8 cellular contexts compared by ENCODE assay signal in the genomic region with DNA sequence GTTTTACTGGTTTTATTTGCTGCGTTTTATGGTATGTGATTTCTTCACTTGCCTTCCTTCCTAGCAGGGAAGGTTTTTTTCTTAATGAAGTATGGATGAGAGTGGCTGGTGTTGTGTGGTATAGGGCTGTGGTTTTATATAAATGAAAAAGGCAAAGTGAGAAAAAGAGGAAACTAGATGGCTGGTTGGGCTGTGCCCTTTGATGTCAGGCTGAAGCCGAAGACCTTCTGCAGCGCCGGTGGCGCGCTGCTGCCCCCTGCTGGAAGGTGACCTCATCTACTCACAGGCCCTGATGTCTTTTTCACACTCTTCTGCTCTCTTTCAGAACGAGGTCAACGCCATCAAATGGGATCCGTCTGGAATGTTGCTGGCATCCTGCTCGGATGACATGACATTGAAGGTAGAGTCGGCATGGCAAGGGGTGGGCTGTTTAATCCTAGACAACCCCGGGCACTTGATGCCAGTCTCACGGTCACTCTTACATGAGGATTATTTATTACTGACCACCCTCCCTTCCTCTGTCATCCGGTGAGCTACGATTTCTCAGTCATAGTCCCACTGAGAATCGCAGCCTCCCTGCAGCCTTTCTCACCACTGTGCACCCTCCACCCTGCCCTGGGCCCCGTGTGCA. TPM values are rescaled to one million over a fixed set of nuclear protein-coding genes. Genes with fewer than 3 reads are reported as not detected.
A peak's percentile ranks its signal among the peaks of the same experiment; 100 is the strongest.
DNase-seq lines count a peak whose midpoint lies in the region; ATAC-seq, FAIRE-seq and TF ChIP-seq lines count a peak whose summit lies in the region.

No MANE protein-coding gene starts in this region.

- H3K36me3 Mint-ChIP-seq in osteocyte (ENCODE audit: unreplicated experiment), result peaks cover 19% of the 10 kb centered on the region

- peak; percentile 84 for ATAC-seq in GM21619 (IDR thresholded peaks at IDR 0.05; ENCODE audit: unreplicated experiment)

- no peaks in the 10 kb centered on the region for H3K27me3 Mint-ChIP-seq in osteocyte (ENCODE audit: unreplicated experiment)

- no peak overlapping the region for H3K27ac ChIP-seq in SJCRH30
- H3K27ac ChIP-seq in tibial nerve, result no peak overlapping the region

- H3K27ac Mint-ChIP-seq in osteocyte (ENCODE audit: unreplicated experiment), result peak overlapping the region; percentile 54

- TF ChIP-seq CTCF in osteocyte (IDR thresholded peaks at IDR 0.05), result peak; percentile 84
- peak; percentile 74 to 80 (median 77) for TF ChIP-seq CTCF in tibial nerve (IDR thresholded peaks at IDR 0.05)

- H3K9me3 ChIP-seq in SJCRH30 (replicated peaks) (peaks cover 3% of the 10 kb centered on the region; the same call in 1 of the 2 replicates), tibial nerve (peaks cover 0 to 4% (median 0%) of the 10 kb centered on the region in 4 donors)

- peak; percentile 1 for DNase-seq in DMS53 treated with DMSO at 0.1 percent for 48 hours (lab: John Stamatoyannopoulos, UW; ENCODE audit: unreplicated experiment)
- DNase-seq in LHCN-M2 (ENCODE audit: low read depth), result peak; percentile 47
- peak; percentile 71 to 85 for DNase-seq in SJCRH30
- peak; percentile 80 for DNase-seq in activated gamma-delta T cell treated with Interleukin-2 at 50 U/mL for 16 hours
- DNase-seq in frontal cortex (ENCODE audit: low spot score in 2 of 2), result peak; percentile 38 to 68
- peak; percentile 92 for DNase-seq in osteocyte (ENCODE audit: extremely low spot score, unreplicated experiment)
- peak; percentile 30 to 47 for DNase-seq in tibial nerve (ENCODE audit: low spot score in 2 of 2)

- TF ChIP-seq POLR2A in tibial nerve (IDR thresholded peaks at IDR 0.05), result no peak

- no peak for TF ChIP-seq EP300 in tibial nerve (IDR thresholded peaks at IDR 0.05)

- H3K4me3 Mint-ChIP-seq in osteocyte (ENCODE audit: unreplicated experiment), result no peak overlapping the region

- FAIRE-seq in frontal cortex (lab: Jason Lieb, UNC), result no peak

- H3K27me3 ChIP-seq in SJCRH30, result no peaks in the 10 kb centered on the region
- H3K27me3 ChIP-seq in tibial nerve, result no peaks in the 10 kb centered on the region

- H3K4me1 Mint-ChIP-seq in osteocyte (ENCODE audit: unreplicated experiment), result peaks cover 3% of the 10 kb centered on the region

- no peak overlapping the region for H3K4me3 ChIP-seq in SJCRH30
- H3K4me3 ChIP-seq in tibial nerve, result no peak overlapping the region

- H3K9me3 Mint-ChIP-seq in osteocyte (ENCODE audit: unreplicated experiment), result peaks cover 3% of the 10 kb centered on the region

- 34 to 50% methylated on average over 10 to 17 of the region's 17 CpGs for WGBS in tibial nerve, 2 donors

- H3K36me3 ChIP-seq in SJCRH30 (peaks cover 53% of the 10 kb centered on the region), tibial nerve (peaks cover 0 to 60% (median 0%) of the 10 kb centered on the region in 3 donors)

- H3K4me1 ChIP-seq in SJCRH30 (peaks cover 3% of the 10 kb centered on the region; the same call in 1 of the 2 replicates), tibial nerve (no peaks in the 10 kb centered on the region)

RNA-seq across cellular contexts. Expression of gene GPR143, which starts 56.6 kb away (rescaled TPM):
- 0.17 TPM in 1 of 2 replicates, not detected in the other for total RNA-seq in LHCN-M2 (2014; rRNA removed)
- polyA plus RNA-seq in LHCN-M2 (2012), result not detected
- not detected in 2 replicates for total RNA-seq in SJCRH30 (2014; rRNA removed; shearing (Covaris generic))
- 0.82 TPM for total RNA-seq in frontal cortex
- total RNA-seq in osteocyte, result 0.43 TPM in 1 of 2 replicates, not detected in the other
- total RNA-seq in tibial nerve, result under 1 TPM in 1 of 4 donors, not detected in 3; 0.21 TPM

Comparison
In these comparisons a context has a peak if more than half of its experiments do, and no peak if none do; other contexts are left out.
1. DNase-seq: peak in every context shown above with its lines; median percentile 92 in osteocyte; 80 in activated gamma-delta T cell treated with Interleukin-2 at 50 U/mL for 16 hours; 78 in SJCRH30; 53 in frontal cortex; 47 in LHCN-M2; 38 in tibial nerve; 1 in DMS53 treated with DMSO at 0.1 percent for 48 hours.